ENCODE assay signal across 23 cellular contexts in the genomic region with DNA sequence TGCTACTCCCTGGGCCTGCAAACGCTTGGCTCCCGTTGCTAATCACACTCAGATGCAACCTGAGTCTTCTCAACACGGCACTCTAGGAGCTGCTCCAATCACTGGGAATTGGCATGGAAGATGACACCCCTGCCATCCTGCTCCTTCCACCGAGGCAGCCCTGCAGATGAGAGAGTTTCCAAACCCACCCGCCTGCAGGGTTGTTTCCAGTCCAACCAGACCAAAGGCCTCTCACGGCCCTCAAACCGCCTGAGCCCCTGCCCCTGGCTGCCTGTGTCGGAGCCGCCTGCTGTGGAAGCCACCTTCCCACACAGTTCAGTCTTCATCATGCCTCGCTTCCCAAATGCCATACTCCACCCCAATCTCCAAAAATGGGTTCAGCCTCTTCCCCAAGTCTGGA. TPM values are rescaled to one million over a fixed set of nuclear protein-coding genes. Genes with fewer than 3 reads are reported as not detected.
DNase-seq lines count a peak whose midpoint lies in the region; ATAC-seq, FAIRE-seq and TF ChIP-seq lines count a peak whose summit lies in the region.
"Had no signal": no experiment of that assay in that cellular context is flagged by ENCODE, and none has a peak within 500 bp of the region (broad histone marks: within the 10 kb centered on the region; RNA-seq: fewer than 3 reads in every experiment).

No MANE protein-coding gene starts in this region.

- in situ Hi-C loops in G401 (cut with HindIII; ENCODE audit: low sequenced_read_pairs): no loop called here

- 78% methylated on average over 10 of the region's 10 CpGs for WGBS in right cardiac atrium
- 82 to 86% (median 84%) methylated on average over 10 of the region's 10 CpGs for WGBS in small intestine, 3 donors

- H3K27ac ChIP-seq in right atrium auricular region: no peak overlapping the region
- H3K27ac ChIP-seq in right cardiac atrium (ENCODE audit: low read length): no peak overlapping the region
- H3K27ac ChIP-seq in small intestine (ENCODE audit: low read depth in 1 of 2, low read length in 1 of 2): no peak overlapping the region
- H3K27ac ChIP-seq: brain microvascular endothelial cell, C4-2B, Peyer's patch, prostate gland, transverse colon, VCaP had no signal

- ATAC-seq in right cardiac atrium (no peak), left lobe of liver (no peak)
- ATAC-seq: activated T-cell treated with anti-CD3 and anti-CD28 coated beads, Interleukin-2, amount 50 U/mL, for 72 hours had no signal

- H3K27me3 ChIP-seq in right atrium auricular region (no peaks in the 10 kb centered on the region), right cardiac atrium (ENCODE audit: control insufficient read depth, insufficient read depth) (no peaks in the 10 kb centered on the region), small intestine (ENCODE audit: control insufficient read depth in 2 of 2, insufficient read depth in 2 of 2, low read length in 2 of 2) (no peaks in the 10 kb centered on the region)
- H3K27me3 ChIP-seq: Peyer's patch, transverse colon had no signal

- H3K4me3 ChIP-seq in right atrium auricular region (no peak overlapping the region), right cardiac atrium (ENCODE audit: low read length) (no peak overlapping the region), small intestine (ENCODE audit: low read depth in 1 of 2, low read length in 2 of 2) (no peak overlapping the region)
- H3K4me3 ChIP-seq: Peyer's patch, prostate gland, smooth muscle cell, transverse colon had no signal

- no peak for TF ChIP-seq CTCF in right atrium auricular region (IDR thresholded peaks at IDR 0.05)

- intact Hi-C loops in right cardiac atrium (cut with DNase I): no loop called here

- peaks cover 0 to 24% of the 10 kb centered on the region in 2 donors for H3K4me1 ChIP-seq in right atrium auricular region
- peaks cover 9% of the 10 kb centered on the region for H3K4me1 ChIP-seq in right cardiac atrium (ENCODE audit: control insufficient read depth, insufficient read depth, low read length)
- no peaks in the 10 kb centered on the region for H3K4me1 ChIP-seq in small intestine (ENCODE audit: control insufficient read depth in 2 of 2, insufficient read depth in 1 of 2, low read depth in 1 of 2, low read length in 1 of 2)
- H3K4me1 ChIP-seq: Peyer's patch, prostate gland had no signal

- H3K9me3 ChIP-seq in right atrium auricular region: no peaks in the 10 kb centered on the region
- H3K9me3 ChIP-seq in right cardiac atrium (ENCODE audit: control insufficient read depth, low read length): no peaks in the 10 kb centered on the region
- no peaks in the 10 kb centered on the region for H3K9me3 ChIP-seq in small intestine (ENCODE audit: control insufficient read depth, low read depth)
- H3K9me3 ChIP-seq: Peyer's patch, prostate gland, transverse colon had no signal

- no peaks in the 10 kb centered on the region for H3K36me3 ChIP-seq in right atrium auricular region
- no peaks in the 10 kb centered on the region for H3K36me3 ChIP-seq in small intestine (ENCODE audit: control insufficient read depth in 2 of 2, insufficient read depth in 2 of 2, low read length in 2 of 2)
- H3K36me3 ChIP-seq: brain microvascular endothelial cell, Peyer's patch, prostate gland, transverse colon had no signal

- FAIRE-seq in small intestine (lab: Jason Lieb, UNC): no peak
- FAIRE-seq: islet of Langerhans had no signal

- DNase-seq in right atrium auricular region (ENCODE audit: low spot score) (peak; percentile 55), right cardiac atrium (no peak), NCI-H2171 (lab: John Stamatoyannopoulos, UW) (peak; percentile 59), left lobe of liver (ENCODE audit: low spot score) (peak; percentile 36), NCI-H2227 (lab: John Stamatoyannopoulos, UW; ENCODE audit: unreplicated experiment) (no peak), G401 (ENCODE audit: low spot score) (no peak), small intestine (no peak)
- DNase-seq: activated CD4-positive, alpha-beta T cell treated with anti-CD3 and anti-CD28 coated beads for 48 hours; activated naive CD4-positive, alpha-beta T cell treated with anti-CD3 and anti-CD28 coated beads for 36 hours; activated T-cell treated with anti-CD3 and anti-CD28 coated beads, Interleukin-2, amount 50 U/mL, for 72 hours; brain microvascular endothelial cell; IMR-90; NCI-H1694 treated with DMSO at 0.1 percent for 48 hours; NCI-H526; SHP77 treated with DMSO at 0.1 percent for 48 hours; stimulated activated CD4-positive, alpha-beta T cell treated with anti-CD3 and anti-CD28 coated beads, Interleukin-2, amount 100 ng/mL, for 24 hours; transverse colon had no signal

RNA-seq across cellular contexts. Expression of a gene that starts 36.8 kb away (rescaled TPM):
- total RNA-seq in right atrium auricular region: 10 to 100 TPM; 46.7 to 89.0 TPM
- 100 to 1,000 TPM in 1 of 4 donors, 10 to 100 TPM in 3; 50.9 to 105 (median 83.1) TPM for total RNA-seq in right cardiac atrium
- polyA plus RNA-seq in right cardiac atrium: 81.2 TPM
- total RNA-seq in left lobe of liver: 8.7 TPM
- 136 and 146 TPM in 2 replicates for total RNA-seq in G401 (2014; rRNA removed; shearing (Covaris generic))
- 100 to 1,000 TPM in 1 of 3 donors, 10 to 100 TPM in 1, 1 to 10 TPM in 1; 6.8 to 105 (median 11.2) TPM for polyA plus RNA-seq in small intestine

Comparison
In these comparisons a context has a peak if more than half of its experiments do, and no peak if none do; other contexts are left out.
1. DNase-seq: peak in right atrium auricular region (single experiment), NCI-H2171 (single experiment) and left lobe of liver (single experiment); none in right cardiac atrium (0 of 3), NCI-H2227 (single experiment), G401 (single experiment) and small intestine (single experiment).